1 cellular context compared by ENCODE assay signal in the genomic region with DNA sequence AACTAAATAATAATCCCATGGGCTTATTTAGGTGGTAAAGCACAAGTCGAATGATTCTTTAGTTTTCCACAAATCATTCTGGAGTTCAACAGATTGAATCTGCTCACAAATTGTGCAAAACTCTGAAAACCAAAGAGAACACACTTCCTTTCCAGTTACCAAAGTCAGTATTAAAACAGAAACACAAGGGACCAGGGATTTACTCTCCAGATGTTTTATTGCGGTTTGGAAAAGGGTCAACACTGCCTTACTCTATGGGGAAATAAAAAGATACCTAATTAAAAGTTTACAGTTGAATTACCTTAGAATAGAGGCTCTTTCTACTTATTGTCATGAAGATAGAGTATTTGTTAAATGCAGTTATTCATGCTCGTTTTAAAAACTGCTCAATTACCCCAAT.
TF ChIP-seq lines count a peak whose summit lies in the region.

No MANE protein-coding gene starts in this region.

TF ChIP-seq in IMR-90, 13 proteins besides CTCF, POLR2A, EP300 and RAD21 (continued from another document):
- TF ChIP-seq, protein P1, sequence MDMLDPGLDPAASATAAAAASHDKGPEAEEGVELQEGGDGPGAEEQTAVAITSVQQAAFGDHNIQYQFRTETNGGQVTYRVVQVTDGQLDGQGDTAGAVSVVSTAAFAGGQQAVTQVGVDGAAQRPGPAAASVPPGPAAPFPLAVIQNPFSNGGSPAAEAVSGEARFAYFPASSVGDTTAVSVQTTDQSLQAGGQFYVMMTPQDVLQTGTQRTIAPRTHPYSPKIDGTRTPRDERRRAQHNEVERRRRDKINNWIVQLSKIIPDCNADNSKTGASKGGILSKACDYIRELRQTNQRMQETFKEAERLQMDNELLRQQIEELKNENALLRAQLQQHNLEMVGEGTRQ (IDR thresholded peaks at IDR 0.05; ENCODE audit: low read depth, low read length), result no peak
- TF ChIP-seq FOS (IDR thresholded peaks at IDR 0.05; ENCODE audit: low read depth, low read length), result no peak
- TF ChIP-seq CHD1 (IDR thresholded peaks at IDR 0.05; ENCODE audit: low read depth, low read length), result no peak
- no peak for TF ChIP-seq MAFK (IDR thresholded peaks at IDR 0.05; ENCODE audit: low read depth, low read length)
- no peak for TF ChIP-seq RCOR1 (IDR thresholded peaks at IDR 0.05; ENCODE audit: insufficient replicate concordance, low read length)
- no peak for TF ChIP-seq SMC3 (IDR thresholded peaks at IDR 0.05; ENCODE audit: low read depth, low read length)
- no peak for TF ChIP-seq NFE2L2 (IDR thresholded peaks at IDR 0.05; ENCODE audit: low read depth, low read length)
- no peak for TF ChIP-seq RFX5 (IDR thresholded peaks at IDR 0.05; ENCODE audit: low read depth, low read length)
